Comparison of ENCODE assay signal across 20 cellular contexts in the genomic region with DNA sequence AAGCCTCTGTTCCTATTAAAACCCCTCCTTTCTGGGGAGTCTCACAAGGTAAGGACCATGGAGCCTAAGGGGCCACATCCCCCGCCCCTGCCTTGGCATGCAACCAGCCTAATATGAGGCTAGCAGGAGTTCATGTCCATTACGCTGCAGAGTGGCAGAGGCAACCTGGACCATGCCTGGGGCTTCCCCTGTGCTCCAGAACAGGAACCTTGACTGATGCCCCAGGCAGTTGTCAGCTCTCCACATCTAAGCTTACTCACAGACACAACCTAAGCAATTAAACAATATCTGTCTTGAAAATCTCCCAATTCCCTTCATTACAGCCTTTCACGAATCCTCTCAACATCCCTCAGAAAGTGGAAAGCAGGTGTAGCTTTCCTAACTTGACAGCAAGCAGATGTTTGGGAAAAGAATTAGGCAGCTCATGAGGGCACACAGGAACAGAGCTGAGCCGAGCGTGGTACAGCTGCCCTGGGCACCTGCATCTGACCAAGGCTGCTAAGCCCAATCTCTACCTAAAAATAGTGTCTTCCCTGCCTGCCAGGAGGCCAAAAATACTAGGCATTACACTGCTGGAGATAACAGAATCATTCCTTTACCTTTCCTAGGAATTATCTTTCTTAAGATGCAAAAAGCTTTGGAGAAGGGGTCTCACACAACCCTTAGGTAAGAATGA. TPM values are rescaled to one million over a fixed set of nuclear protein-coding genes. Genes with fewer than 3 reads are reported as not detected.
DNase-seq lines count a peak whose midpoint lies in the region; ATAC-seq and TF ChIP-seq lines count a peak whose summit lies in the region.
"Had no signal": no experiment of that assay in that cellular context is flagged by ENCODE, and none has a peak within 500 bp of the region (broad histone marks: within the 10 kb centered on the region; RNA-seq: fewer than 3 reads in every experiment).

No MANE protein-coding gene starts in this region.

- H3F3A ChIP-seq in GM23338 (replicated peaks; ENCODE audit: low read depth): no peaks in the 10 kb centered on the region

- no peak overlapping the region for H3K27ac ChIP-seq in naive thymus-derived CD4-positive, alpha-beta T cell (ENCODE audit: low read depth, low read length)
- H3K27ac ChIP-seq in GM23338 (ENCODE audit: low read depth): no peak overlapping the region
- H3K27ac ChIP-seq: 22Rv1, A549, BLaER1 had no signal

- no peaks in the 10 kb centered on the region for H4K20me1 ChIP-seq in GM23338 (replicated peaks; ENCODE audit: insufficient read depth)
- H4K20me1 ChIP-seq: BLaER1 had no signal

- peaks cover 5 to 30% (median 16%) of the 10 kb centered on the region in 7 donors for H3K4me1 Mint-ChIP-seq in naive thymus-derived CD4-positive, alpha-beta T cell
- peaks cover 13% of the 10 kb centered on the region for H3K4me1 Mint-ChIP-seq in GM23338

- no peak for TF ChIP-seq CTCF in BE2C (IDR thresholded peaks at IDR 0.05; ENCODE audit: low read depth, low read length)
- no peak for TF ChIP-seq CTCF in GM23338 (conservative IDR thresholded peaks at IDR 0.05; ENCODE audit: low read depth in 2 of 2)

- peaks cover 0 to 10% (median 3%) of the 10 kb centered on the region in 5 donors for H3K36me3 Mint-ChIP-seq in naive thymus-derived CD4-positive, alpha-beta T cell
- H3K36me3 Mint-ChIP-seq in GM23338 (ENCODE audit: low read depth): no peaks in the 10 kb centered on the region; the same call in 2 of the 3 replicates
- H3K36me3 Mint-ChIP-seq: CD14-positive monocyte; CD4-positive, alpha-beta memory T cell had no signal

- H3K4me3 ChIP-seq in BE2C (ENCODE audit: low read depth, low read length) (no peak overlapping the region), GM23338 (no peak overlapping the region)
- no peak overlapping the region for H3K4me3 ChIP-seq in naive thymus-derived CD4-positive, alpha-beta T cell (ENCODE audit: low read length)
- H3K4me3 ChIP-seq: A549, BLaER1 had no signal

- no peaks in the 10 kb centered on the region for H3K9me3 ChIP-seq in BE2C
- no peaks in the 10 kb centered on the region for H3K9me3 ChIP-seq in naive thymus-derived CD4-positive, alpha-beta T cell (ENCODE audit: control insufficient read depth in 2 of 3, low read length in 3 of 3)
- H3K9me3 ChIP-seq: A549, BLaER1 had no signal

- peak overlapping the region in 5 of 9 donors; percentile 11 to 94 (median 84) for H3K27ac Mint-ChIP-seq in naive thymus-derived CD4-positive, alpha-beta T cell
- no peak overlapping the region for H3K27ac Mint-ChIP-seq in GM23338
- H3K27ac Mint-ChIP-seq: CD14-positive monocyte had no signal

- H3K36me3 ChIP-seq in BE2C (no peaks in the 10 kb centered on the region), GM23338 (ENCODE audit: insufficient read depth) (no peaks in the 10 kb centered on the region)
- no peaks in the 10 kb centered on the region for H3K36me3 ChIP-seq in naive thymus-derived CD4-positive, alpha-beta T cell (ENCODE audit: control insufficient read depth in 2 of 3, insufficient read depth in 3 of 3, low read length in 3 of 3)
- H3K36me3 ChIP-seq: BLaER1 had no signal

- intact Hi-C loops in Right ventricle myocardium inferior (cut with DNase I) (no loop called here), cardiac septum (cut with DNase I) (no loop called here)
- intact Hi-C loops in naive thymus-derived CD4-positive, alpha-beta T cell (cut with micrococcal nuclease): loop anchor here in 1 of 2 donors (1.0 kb wide), 1 partner anchor 21 kb away; the partner anchor contains the start of genes C11orf71 and RBM7

- CTCF ChIA-PET in naive thymus-derived CD4-positive, alpha-beta T cell (lab: Charles Lee): interaction anchor here (0.6 kb wide), 1 partner anchor 19 kb away, joined by 3 read pairs; no protein-coding TSS in a partner anchor

- DNase-seq in Right ventricle myocardium inferior (ENCODE audit: missing footprints): no peak
- DNase-seq in cardiac septum (ENCODE audit: low spot score): no peak
- DNase-seq in BE2C: peak; percentile 49
- DNase-seq in RPMI7951 (ENCODE audit: low read depth): peak; percentile 52
- no peak for DNase-seq in naive thymus-derived CD4-positive, alpha-beta T cell
- no peak for DNase-seq in dermis blood vessel endothelial cell
- DNase-seq in GM23338 (ENCODE audit: low spot score): no peak
- DNase-seq: AML-193; Calu3; CD4-positive, alpha-beta memory T cell; DMS79 treated with DMSO at 0.1 percent for 48 hours; GF-D8; GOT3; H7; IMR-90 had no signal

- ATAC-seq in Right ventricle myocardium inferior (peak; percentile 23), GM23338 (no peak)
- ATAC-seq in naive thymus-derived CD4-positive, alpha-beta T cell: no peak
- ATAC-seq: A549, HCT116 had no signal

- peaks cover 0 to 12% (median 6%) of the 10 kb centered on the region in 11 donors for H3K9me3 Mint-ChIP-seq in naive thymus-derived CD4-positive, alpha-beta T cell
- H3K9me3 Mint-ChIP-seq in GM23338: peaks cover 8% of the 10 kb centered on the region; the same call in 2 of the 3 replicates

- H3K4me3 Mint-ChIP-seq in naive thymus-derived CD4-positive, alpha-beta T cell: no peak overlapping the region
- H3K4me3 Mint-ChIP-seq in GM23338: no peak overlapping the region
- H3K4me3 Mint-ChIP-seq: CD14-positive monocyte; CD4-positive, alpha-beta memory T cell had no signal

- peaks cover 6% of the 10 kb centered on the region for H3K27me3 ChIP-seq in BE2C
- H3K27me3 ChIP-seq in naive thymus-derived CD4-positive, alpha-beta T cell (ENCODE audit: control insufficient read depth in 2 of 2, insufficient read depth in 2 of 2, low read length in 2 of 2): no peaks in the 10 kb centered on the region
- H3K27me3 ChIP-seq in GM23338 (ENCODE audit: insufficient read depth): no peaks in the 10 kb centered on the region
- H3K27me3 ChIP-seq: BLaER1 had no signal

- H2AFZ ChIP-seq in GM23338: no peak overlapping the region

- POLR2A ChIA-PET in naive thymus-derived CD4-positive, alpha-beta T cell (lab: Charles Lee): interaction anchor here (0.8 to 1.3 kb wide), 3 partner anchors 20 to 167 kb away, joined by 3 read pairs; no protein-coding TSS in a partner anchor

- H3K4me1 ChIP-seq in BE2C (no peaks in the 10 kb centered on the region; the same call in 1 of the 2 replicates), GM23338 (ENCODE audit: insufficient read depth) (peaks cover 13% of the 10 kb centered on the region; the same call in 1 of the 2 replicates)
- peaks cover 0 to 8% of the 10 kb centered on the region in 2 donors for H3K4me1 ChIP-seq in naive thymus-derived CD4-positive, alpha-beta T cell (ENCODE audit: control insufficient read depth in 2 of 2, insufficient read depth in 2 of 2, low read length in 2 of 2)
- H3K4me1 ChIP-seq: A549, BLaER1 had no signal

- peaks cover 0 to 19% (median 4%) of the 10 kb centered on the region in 5 donors for H3K27me3 Mint-ChIP-seq in naive thymus-derived CD4-positive, alpha-beta T cell
- no peaks in the 10 kb centered on the region for H3K27me3 Mint-ChIP-seq in GM23338 (ENCODE audit: insufficient read depth, low read depth, poor library complexity)

- peaks cover 6% of the 10 kb centered on the region; the same call in 1 of the 2 replicates for H3K9me2 ChIP-seq in GM23338 (ENCODE audit: insufficient read depth)

- H3K79me2 ChIP-seq in GM23338 (replicated peaks; ENCODE audit: insufficient read depth): no peaks in the 10 kb centered on the region

- no peak overlapping the region for H3K4me2 ChIP-seq in GM23338
- H3K4me2 ChIP-seq: A549, BLaER1 had no signal

TF ChIP-seq in GM23338, 12 proteins besides CTCF, POLR2A, EP300 and RAD21 (continues in another document):
- TF ChIP-seq ZNF114 (CRISPR knock-in tag; IDR thresholded peaks at IDR 0.05) (no peak), ZNF331 (CRISPR knock-in tag; IDR thresholded peaks at IDR 0.05; ENCODE audit: low read depth) (no peak), EZH2phosphoT487 (IDR thresholded peaks at IDR 0.05; ENCODE audit: unreplicated experiment) (no peak), POLR2AphosphoS5 (IDR thresholded peaks at IDR 0.05; ENCODE audit: low read depth) (no peak)
- TF ChIP-seq, protein P1, sequence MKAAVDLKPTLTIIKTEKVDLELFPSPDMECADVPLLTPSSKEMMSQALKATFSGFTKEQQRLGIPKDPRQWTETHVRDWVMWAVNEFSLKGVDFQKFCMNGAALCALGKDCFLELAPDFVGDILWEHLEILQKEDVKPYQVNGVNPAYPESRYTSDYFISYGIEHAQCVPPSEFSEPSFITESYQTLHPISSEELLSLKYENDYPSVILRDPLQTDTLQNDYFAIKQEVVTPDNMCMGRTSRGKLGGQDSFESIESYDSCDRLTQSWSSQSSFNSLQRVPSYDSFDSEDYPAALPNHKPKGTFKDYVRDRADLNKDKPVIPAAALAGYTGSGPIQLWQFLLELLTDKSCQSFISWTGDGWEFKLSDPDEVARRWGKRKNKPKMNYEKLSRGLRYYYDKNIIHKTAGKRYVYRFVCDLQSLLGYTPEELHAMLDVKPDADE (IDR thresholded peaks at IDR 0.05): no peak

RNA-seq across cellular contexts. Expression of gene C11orf71, which starts 20.8 kb away (rescaled TPM):
- 9.3 TPM for total RNA-seq in Right ventricle myocardium inferior
- 9.9 TPM for total RNA-seq in cardiac septum
- polyA plus RNA-seq in BE2C (2012; ENCODE audit: insufficient read depth, insufficient read length, low read depth): 25.6 TPM
- 5.0 and 6.2 TPM in 2 replicates for total RNA-seq in RPMI7951 (2014; rRNA removed; shearing (Covaris generic))
- total RNA-seq in naive thymus-derived CD4-positive, alpha-beta T cell: 10 to 100 TPM in 3 of 5 experiments, 1 to 10 TPM in 2; 6.0 to 19.1 (median 17.1) TPM
- 10 to 100 TPM; 10.8 to 19.4 TPM for polyA plus RNA-seq in naive thymus-derived CD4-positive, alpha-beta T cell
- 3.6 and 3.7 TPM in 2 replicates for total RNA-seq in dermis blood vessel endothelial cell
- 3.2 and 5.8 TPM in 2 replicates for total RNA-seq in GM23338 (2014; rRNA removed; shearing (Covaris generic))
- polyA plus RNA-seq in GM23338 (2016; fragmentation: Nextera tagmentation; extraction: Ambion mirVana): 6.9 and 8.7 TPM in 2 replicates

RNA-seq across cellular contexts. Expression of gene RBM7, which starts 20.9 kb away (rescaled TPM):
- total RNA-seq in Right ventricle myocardium inferior (19.6 TPM), cardiac septum (20.3 TPM), dermis blood vessel endothelial cell (32.2 and 69.9 TPM in 2 replicates)
- polyA plus RNA-seq in BE2C (2012; ENCODE audit: insufficient read depth, insufficient read length, low read depth): 26.9 TPM
- total RNA-seq in RPMI7951 (2014; rRNA removed; shearing (Covaris generic)): 45.5 and 53.9 TPM in 2 replicates
- 10 to 100 TPM; 35.8 to 71.3 (median 43.4) TPM for total RNA-seq in naive thymus-derived CD4-positive, alpha-beta T cell
- 10 to 100 TPM; 19.3 to 35.7 TPM for polyA plus RNA-seq in naive thymus-derived CD4-positive, alpha-beta T cell
- total RNA-seq in GM23338 (2014; rRNA removed; shearing (Covaris generic)): 51.4 and 57.2 TPM in 2 replicates
- 28.0 and 31.5 TPM in 2 replicates for polyA plus RNA-seq in GM23338 (2016; fragmentation: Nextera tagmentation; extraction: Ambion mirVana)

RNA-seq across cellular contexts. Expression of gene REXO2, which starts 59.7 kb away (rescaled TPM):
- total RNA-seq in Right ventricle myocardium inferior (174 TPM), cardiac septum (162 TPM), dermis blood vessel endothelial cell (127 and 169 TPM in 2 replicates)
- 69.6 TPM for polyA plus RNA-seq in BE2C (2012; ENCODE audit: insufficient read depth, insufficient read length, low read depth)
- 331 and 366 TPM in 2 replicates for total RNA-seq in RPMI7951 (2014; rRNA removed; shearing (Covaris generic))
- total RNA-seq in naive thymus-derived CD4-positive, alpha-beta T cell: 100 to 1,000 TPM in 1 of 5 experiments, 10 to 100 TPM in 4; 33.8 to 105 (median 56.0) TPM
- polyA plus RNA-seq in naive thymus-derived CD4-positive, alpha-beta T cell: 10 to 100 TPM; 54.2 to 64.0 TPM
- 117 and 122 TPM in 2 replicates for total RNA-seq in GM23338 (2014; rRNA removed; shearing (Covaris generic))
- 237 and 245 TPM in 2 replicates for polyA plus RNA-seq in GM23338 (2016; fragmentation: Nextera tagmentation; extraction: Ambion mirVana)

Comparison
In these comparisons a context has a peak if more than half of its experiments do, and no peak if none do; other contexts are left out.
1. DNase-seq: peak in BE2C (single experiment) and RPMI7951 (single experiment); none in Right ventricle myocardium inferior (single experiment), cardiac septum (single experiment), naive thymus-derived CD4-positive, alpha-beta T cell (0 of 9), dermis blood vessel endothelial cell (single experiment) and GM23338 (single experiment).